ENCODE assay signal across 9 cellular contexts in the genomic region with DNA sequence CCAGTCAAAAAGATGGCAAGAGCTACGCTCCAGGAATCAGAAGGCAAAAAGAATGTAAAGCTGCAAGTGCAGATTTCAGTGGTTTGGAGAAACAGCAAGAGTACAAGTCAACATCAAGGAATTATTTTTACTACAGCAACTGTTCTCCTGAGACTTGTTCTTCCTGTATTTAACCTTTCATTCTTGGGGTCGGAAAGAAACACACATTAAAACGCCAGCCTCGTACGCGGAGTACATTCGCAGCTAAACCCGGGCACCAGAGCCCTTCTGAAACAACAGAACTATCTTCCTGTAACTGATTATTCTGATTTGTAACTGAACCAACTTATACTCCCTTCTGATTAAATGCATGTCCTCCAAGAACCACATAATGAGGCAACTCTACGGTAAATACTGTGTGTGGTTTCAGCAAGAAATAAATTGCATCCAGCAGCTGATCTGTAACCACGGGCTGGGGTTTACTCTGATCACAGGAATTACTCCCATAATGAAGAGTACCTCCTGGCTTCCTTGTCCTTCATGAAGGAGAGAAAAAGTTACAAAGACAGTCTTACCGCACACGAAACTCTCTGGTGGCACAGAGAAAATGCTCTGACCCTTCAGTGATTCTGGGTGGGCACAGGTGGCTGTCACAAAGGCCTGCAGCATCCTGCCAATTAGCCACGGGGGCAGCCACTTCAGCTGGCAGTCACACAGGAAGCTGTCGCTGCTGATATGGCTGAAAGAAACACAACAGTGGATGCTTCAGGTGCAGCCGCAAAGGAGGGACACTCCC.
DNase-seq lines count a peak whose midpoint lies in the region; ATAC-seq, FAIRE-seq and TF ChIP-seq lines count a peak whose summit lies in the region.
"Had no signal": no experiment of that assay in that cellular context is flagged by ENCODE, and none has a peak within 500 bp of the region (broad histone marks: within the 10 kb centered on the region; RNA-seq: fewer than 3 reads in every experiment).

No MANE protein-coding gene starts in this region.

- H3K4me3 ChIP-seq in AG04450 (ENCODE audit: low read depth, low read length): no peak overlapping the region
- no peak overlapping the region for H3K4me3 ChIP-seq in left lung
- no peak overlapping the region for H3K4me3 ChIP-seq in tibial nerve
- H3K4me3 ChIP-seq: cardiac muscle cell had no signal

- peak; percentile 89 for ATAC-seq in GM19463 (IDR thresholded peaks at IDR 0.05; ENCODE audit: unreplicated experiment)
- peak; percentile 77 for ATAC-seq in HG03565 (IDR thresholded peaks at IDR 0.05; ENCODE audit: unreplicated experiment)
- ATAC-seq in left lung: peak; percentile 24

- H3K27ac ChIP-seq in AG04450 (ENCODE audit: low read depth, low read length) (peak overlapping the region; percentile 13), left lung (peak overlapping the region in 1 of 2 donors; percentile 22), tibial nerve (peak overlapping the region in 3 of 4 donors; percentile 45 to 66 (median 59))
- H3K27ac ChIP-seq: cardiac muscle cell had no signal

- no peak for TF ChIP-seq POLR2A in tibial nerve (IDR thresholded peaks at IDR 0.05)

- 47 to 49% methylated on average over 14 to 15 of the region's 15 CpGs for WGBS in tibial nerve, 2 donors

- H3K27me3 ChIP-seq in AG04450 (ENCODE audit: control insufficient read depth, insufficient read depth, low read length) (no peaks in the 10 kb centered on the region), left lung (no peaks in the 10 kb centered on the region), tibial nerve (no peaks in the 10 kb centered on the region)
- H3K27me3 ChIP-seq: cardiac muscle cell had no signal

- no peaks in the 10 kb centered on the region; the same call in 1 of the 2 replicates for H3K9me3 ChIP-seq in AG04450 (ENCODE audit: control insufficient read depth, insufficient read depth, low read length)
- no peaks in the 10 kb centered on the region for H3K9me3 ChIP-seq in left lung
- H3K9me3 ChIP-seq in tibial nerve: no peaks in the 10 kb centered on the region

- POLR2A ChIA-PET in AG04450 (lab: Yijun Ruan, JAX): no interaction called here

- CTCF ChIA-PET in AG04450 (lab: Charles Lee): interaction anchor here (1.3 to 3.1 kb wide), 3 partner anchors 14 to 117 kb away, joined by 6 to 12 read pairs (median 8); no protein-coding TSS in a partner anchor

- no peaks in the 10 kb centered on the region for H3K4me1 ChIP-seq in left lung
- H3K4me1 ChIP-seq in tibial nerve: peaks cover 0 to 58% (median 4%) of the 10 kb centered on the region in 4 donors

- peak in 1 of 2 donors; percentile 40 for TF ChIP-seq EP300 in tibial nerve (IDR thresholded peaks at IDR 0.05)

- intact Hi-C loops in left lung (cut with DNase I): no loop called here

- DNase-seq in AG04450 (ENCODE audit: low read depth, low spot score) (no peak), left lung (peak in 1 of 2 donors; percentile 12), tibial nerve (ENCODE audit: low spot score in 2 of 2) (no peak), 8988T (no peak), D721Med (ENCODE audit: insufficient read length, low spot score) (no peak)
- DNase-seq in activated effector memory CD4-positive, alpha-beta T cell treated with Interleukin-2 at 50 U/mL for 16 hours: peak; percentile 52

- TF ChIP-seq CTCF in AG04450 (IDR thresholded peaks at IDR 0.05; ENCODE audit: low read depth, low read length) (no peak), left lung (IDR thresholded peaks at IDR 0.05) (no peak), tibial nerve (IDR thresholded peaks at IDR 0.05) (no peak), D721Med (IDR thresholded peaks at IDR 0.05; ENCODE audit: insufficient read depth, missing control alignments) (no peak)

- FAIRE-seq in D721Med (lab: Jason Lieb, UNC): no peak

- H3K36me3 ChIP-seq in left lung (peaks cover 0 to 57% of the 10 kb centered on the region in 2 donors), tibial nerve (peaks cover 0 to 63% (median 0%) of the 10 kb centered on the region in 3 donors)

Comparison
In these comparisons a context has a peak if more than half of its experiments do, and no peak if none do; other contexts are left out.
1. ATAC-seq: peak in every context shown above with its lines; median percentile 89 in GM19463; 77 in HG03565; 24 in left lung.